Comparison of ENCODE assay signal across 8 cellular contexts in genomic region chr19:1173160-1173844, GRCh38. TPM values are rescaled to one million over a fixed set of nuclear protein-coding genes. Genes with fewer than 3 reads are reported as not detected.
A peak's percentile ranks its signal among the peaks of the same experiment; 100 is the strongest.
DNase-seq lines count a peak whose midpoint lies in the region; ATAC-seq, FAIRE-seq and TF ChIP-seq lines count a peak whose summit lies in the region.

No MANE protein-coding gene starts in this region.

- POLR2A ChIA-PET in BJ (lab: Charles Lee) = interaction anchor here (0.6 kb wide), 2 partner anchors 59 to 67 kb away, joined by 3 to 6 read pairs; no protein-coding TSS in a partner anchor

- peak; percentile 53 for ATAC-seq in stimulated activated naive CD8-positive, alpha-beta T cell treated with anti-CD3 and anti-CD28 coated beads, Interleukin-15, amount 100 ng/mL, for 72 hours
- no peak for ATAC-seq in GM18517 (IDR thresholded peaks at IDR 0.05; ENCODE audit: unreplicated experiment)

- no peaks in the 10 kb centered on the region for H3K9me3 Mint-ChIP-seq in stimulated activated naive CD8-positive, alpha-beta T cell treated with anti-CD3 and anti-CD28 coated beads, Interleukin-15, amount 100 ng/mL, for 72 hours

- no peak for DNase-seq in BJ (ENCODE audit: low read depth)
- DNase-seq in astrocyte of the cerebellum (ENCODE audit: low read depth) = no peak
- peak; percentile 62 for DNase-seq in islet precursor cell
- DNase-seq in stimulated activated naive CD8-positive, alpha-beta T cell treated with anti-CD3 and anti-CD28 coated beads, Interleukin-15, amount 100 ng/mL, for 72 hours = no peak
- no peak for DNase-seq in urothelium cell line (ENCODE audit: low spot score)
- no peak for DNase-seq in NCI-H1105 (lab: John Stamatoyannopoulos, UW)

- in situ Hi-C loops in astrocyte of the cerebellum (cut with HindIII; ENCODE audit: low sequenced_read_pairs) = no loop called here

- peak overlapping the region; percentile 95 for H3K4me3 ChIP-seq in BJ (ENCODE audit: low read depth, low read length)
- peak overlapping the region; percentile 80 for H3K4me3 ChIP-seq in astrocyte of the cerebellum (ENCODE audit: low read depth, low read length)

- peak overlapping the region; percentile 97 to 98 for H3K27ac Mint-ChIP-seq in stimulated activated naive CD8-positive, alpha-beta T cell treated with anti-CD3 and anti-CD28 coated beads, Interleukin-15, amount 100 ng/mL, for 72 hours

- no peaks in the 10 kb centered on the region for H3K9me3 ChIP-seq in KOPT-K1 (ENCODE audit: insufficient read depth, low read length, poor library complexity, severe bottlenecking)

- no peak for TF ChIP-seq CTCF in BJ (IDR thresholded peaks at IDR 0.05; ENCODE audit: insufficient read depth, low read depth, low read length)
- no peak for TF ChIP-seq CTCF in astrocyte of the cerebellum (IDR thresholded peaks at IDR 0.05; ENCODE audit: low read depth, low read length, missing control alignments)

- no peaks in the 10 kb centered on the region for H3K27me3 Mint-ChIP-seq in stimulated activated naive CD8-positive, alpha-beta T cell treated with anti-CD3 and anti-CD28 coated beads, Interleukin-15, amount 100 ng/mL, for 72 hours

- H3K36me3 ChIP-seq in BJ (ENCODE audit: control insufficient read depth, insufficient read depth, low read length) (peaks cover 4% of the 10 kb centered on the region; the same call in 1 of the 2 replicates), KOPT-K1 (ENCODE audit: insufficient read depth, low read length) (no peaks in the 10 kb centered on the region)

- no peak for FAIRE-seq in urothelium cell line (lab: Jason Lieb, UNC)

- H3K4me1 Mint-ChIP-seq in stimulated activated naive CD8-positive, alpha-beta T cell treated with anti-CD3 and anti-CD28 coated beads, Interleukin-15, amount 100 ng/mL, for 72 hours = peaks cover 64% of the 10 kb centered on the region

- peak overlapping the region; percentile 66 for H3K27ac ChIP-seq in KOPT-K1 (ENCODE audit: low read depth, low read length, poor library complexity, severe bottlenecking)

- H3K27me3 ChIP-seq in BJ (ENCODE audit: control insufficient read depth, insufficient read depth, low read length) = no peaks in the 10 kb centered on the region

- H3K4me3 Mint-ChIP-seq in stimulated activated naive CD8-positive, alpha-beta T cell treated with anti-CD3 and anti-CD28 coated beads, Interleukin-15, amount 100 ng/mL, for 72 hours = peak overlapping the region; percentile 86 to 92

- CTCF ChIA-PET in BJ (lab: Yijun Ruan, JAX) = no interaction called here

RNA-seq across cellular contexts. Expression of gene SBNO2, which starts 0.8 kb away (rescaled TPM):
- 15.5 and 26.1 TPM in 2 replicates for polyA plus RNA-seq in BJ (2011; rRNA removed)
- 30.9 and 40.4 TPM in 2 replicates for polyA minus RNA-seq in BJ (2011; rRNA and poly(A)+ RNA removed)

RNA-seq across cellular contexts. Expression of gene STK11, which starts 32.3 kb away (rescaled TPM):
- 26.3 and 33.6 TPM in 2 replicates for polyA plus RNA-seq in BJ (2011; rRNA removed)
- polyA minus RNA-seq in BJ (2011; rRNA and poly(A)+ RNA removed) = 38.3 and 48.2 TPM in 2 replicates
